In the genomic region with DNA sequence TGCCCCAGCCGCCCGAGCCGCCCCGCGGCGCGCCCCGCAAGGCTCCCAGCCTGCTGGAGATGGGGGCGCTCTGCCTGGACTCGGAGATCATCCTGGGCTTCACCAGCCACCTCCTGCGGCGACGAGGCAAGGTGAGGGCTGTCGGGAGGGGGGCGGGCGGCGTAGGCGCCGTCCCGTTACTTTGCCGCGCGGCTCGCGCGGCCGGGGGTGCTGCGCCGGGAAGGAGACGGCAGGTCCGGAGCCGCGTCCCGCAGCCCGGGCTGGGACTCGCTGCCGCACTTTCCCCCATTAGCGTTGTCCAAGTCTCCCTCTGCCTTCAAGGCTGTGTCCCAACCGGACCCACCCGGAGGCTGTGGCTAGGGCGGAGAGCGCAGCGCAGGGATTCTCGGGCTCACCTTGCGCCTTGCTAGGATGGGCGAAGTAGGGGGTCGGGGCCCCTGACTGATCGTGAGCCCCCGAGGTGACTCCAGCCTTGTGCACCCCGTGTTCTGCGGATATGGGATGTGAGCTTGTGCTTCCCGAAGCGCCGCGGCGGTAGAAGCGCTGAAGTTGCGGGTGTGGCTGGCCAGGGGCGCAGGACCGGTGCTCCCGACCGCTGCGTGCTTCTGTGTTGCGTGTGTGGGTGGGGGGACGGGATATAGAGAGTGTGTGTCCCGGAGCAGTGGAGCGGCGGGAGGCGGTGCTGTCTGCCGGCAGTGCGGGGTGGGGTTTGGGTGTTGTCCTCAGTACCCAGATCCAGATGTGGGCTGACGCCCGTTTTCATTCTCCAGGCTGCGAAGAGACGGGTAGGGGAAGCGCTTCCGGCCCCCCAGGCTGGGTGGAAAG, we compare ENCODE assay signal across 8 cellular contexts. TPM values are rescaled to one million over a fixed set of nuclear protein-coding genes. Genes with fewer than 3 reads are reported as not detected.
DNase-seq lines count a peak whose midpoint lies in the region; ATAC-seq and TF ChIP-seq lines count a peak whose summit lies in the region.

No MANE protein-coding gene starts in this region.

- no peak overlapping the region for H2BK5ac ChIP-seq in neuronal stem cell (ENCODE audit: low read length)

- H2AK5ac ChIP-seq in neuronal stem cell (ENCODE audit: low read depth, low read length) = peak overlapping the region; percentile 47

- peak overlapping the region; percentile 58 for H2BK12ac ChIP-seq in neuronal stem cell (ENCODE audit: low read length)

- DNase-seq in CD8-positive, alpha-beta T cell = peak in 1 of 7 experiments; percentile 15
- DNase-seq in erythroblast (lab: John Stamatoyannopoulos, UW) = peak; percentile 33 to 52
- no peak for DNase-seq in neuronal stem cell (ENCODE audit: low spot score)
- DNase-seq in testis = no peak
- DNase-seq in NCI-H1436 treated with DMSO at 0.1 percent for 48 hours (lab: John Stamatoyannopoulos, UW) = no peak

- H3K4me1 ChIP-seq in CD8-positive, alpha-beta T cell (ENCODE audit: insufficient read depth, low read length) = peaks cover 14% of the 10 kb centered on the region
- H3K4me1 ChIP-seq in HUES6 (ENCODE audit: control insufficient read depth, insufficient read depth, low read length) = peaks cover 40% of the 10 kb centered on the region
- peaks cover 28 to 36% of the 10 kb centered on the region in 2 donors for H3K4me1 ChIP-seq in neuronal stem cell (ENCODE audit: control insufficient read depth in 2 of 2, insufficient read depth in 1 of 2, low read depth in 1 of 2, low read length in 2 of 2)
- peaks cover 6% of the 10 kb centered on the region for H3K4me1 ChIP-seq in testis

- H3K9me3 Mint-ChIP-seq in CD8-positive, alpha-beta T cell = no peaks in the 10 kb centered on the region

- H3K27ac Mint-ChIP-seq in CD8-positive, alpha-beta T cell = no peak overlapping the region

- ATAC-seq in CD8-positive, alpha-beta T cell = no peak
- ATAC-seq in HG03521 (IDR thresholded peaks at IDR 0.05; ENCODE audit: unreplicated experiment) (no peak), HG02678 (IDR thresholded peaks at IDR 0.05; ENCODE audit: unreplicated experiment) (no peak)

- no CpG with 5 or more reads among the region's 77 CpGs for WGBS in neuronal stem cell (ENCODE audit: extremely low coverage in 2 of 2, insufficient read length in 2 of 2, insufficient replicate concordance in 1 of 2), 2 donors
- WGBS in testis, 2 donors = 2 to 5% methylated on average over 17 to 43 of the region's 77 CpGs

- no peak overlapping the region for H2BK120ac ChIP-seq in neuronal stem cell (ENCODE audit: low read depth, low read length)

- H2BK15ac ChIP-seq in neuronal stem cell (ENCODE audit: low read length) = peak overlapping the region; percentile 95

- CTCF ChIA-PET in CD8-positive, alpha-beta T cell (lab: Charles Lee) = interaction anchor here (1.9 to 2.1 kb wide), 3 partner anchors 263 to 428 kb away, joined by 7 to 23 read pairs (median 9); no protein-coding TSS in a partner anchor

- no peak overlapping the region for H3K23ac ChIP-seq in neuronal stem cell (ENCODE audit: low read depth, low read length, poor library complexity)

- H3K4me3 Mint-ChIP-seq in CD8-positive, alpha-beta T cell = peak overlapping the region; percentile 65

- peaks cover 3% of the 10 kb centered on the region for H3K4me1 Mint-ChIP-seq in CD8-positive, alpha-beta T cell (ENCODE audit: low read depth)

- H3K79me1 ChIP-seq in neuronal stem cell (ENCODE audit: low read depth, low read length) = peaks cover 13% of the 10 kb centered on the region

- no peak overlapping the region for H3K9ac ChIP-seq in HUES6 (ENCODE audit: low read length)
- H3K9ac ChIP-seq in neuronal stem cell (ENCODE audit: low read depth, low read length, poor library complexity) = peak overlapping the region; percentile 70

- H3K27me3 ChIP-seq in CD8-positive, alpha-beta T cell (ENCODE audit: insufficient read depth, low read length) = peaks cover 10% of the 10 kb centered on the region
- peaks cover 59% of the 10 kb centered on the region for H3K27me3 ChIP-seq in HUES6 (ENCODE audit: control insufficient read depth, insufficient read depth, low read length)
- H3K27me3 ChIP-seq in neuronal stem cell (ENCODE audit: control insufficient read depth in 3 of 3, insufficient read depth in 3 of 3, low read depth in 1 of 3, low read length in 3 of 3) = peaks cover 16 to 51% (median 22%) of the 10 kb centered on the region in 3 experiments
- no peaks in the 10 kb centered on the region for H3K27me3 ChIP-seq in testis

- no peak overlapping the region for H3K4me3 ChIP-seq in CD8-positive, alpha-beta T cell (ENCODE audit: low read depth, low read length)
- H3K4me3 ChIP-seq in HUES6 (ENCODE audit: low read depth, low read length) = peak overlapping the region; percentile 58
- H3K4me3 ChIP-seq in neuronal stem cell (ENCODE audit: low read length in 2 of 2) = peak overlapping the region; percentile 12 to 70
- H3K4me3 ChIP-seq in testis = peak overlapping the region in 1 of 2 donors; percentile 56

- no peak overlapping the region for H3K4ac ChIP-seq in neuronal stem cell (ENCODE audit: low read length)

- POLR2A ChIA-PET in CD8-positive, alpha-beta T cell (lab: Charles Lee) = interaction anchor here (1.1 kb wide), 1 partner anchor 427 kb away, joined by 3 read pairs; no protein-coding TSS in a partner anchor

- H2AFZ ChIP-seq in neuronal stem cell (ENCODE audit: low read length) = peak overlapping the region; percentile 35

- peak overlapping the region; percentile 89 for H3K14ac ChIP-seq in neuronal stem cell (ENCODE audit: low read length)

- intact Hi-C loops in CD8-positive, alpha-beta T cell (cut with DNase I, micrococcal nuclease) = loop anchor here (1.0 to 2.0 kb wide), 5 partner anchors 58 to 504 kb away; no protein-coding TSS in a partner anchor
- intact Hi-C loops in testis (cut with DNase I; ENCODE audit: low total_unique reads) = loop anchor here (5.0 kb wide), 1 partner anchor 426 kb away; no protein-coding TSS in a partner anchor

- H3K9me3 ChIP-seq in CD8-positive, alpha-beta T cell (ENCODE audit: low read length) = no peaks in the 10 kb centered on the region
- no peaks in the 10 kb centered on the region for H3K9me3 ChIP-seq in HUES6 (ENCODE audit: control insufficient read depth, insufficient read depth, low read depth, low read length)
- H3K9me3 ChIP-seq in neuronal stem cell (replicated peaks in 1 of 2; ENCODE audit: control insufficient read depth in 2 of 2, insufficient read depth in 1 of 2, low read depth in 1 of 2, low read length in 2 of 2) = no peaks in the 10 kb centered on the region
- no peaks in the 10 kb centered on the region for H3K9me3 ChIP-seq in testis

- no peaks in the 10 kb centered on the region for H3K36me3 Mint-ChIP-seq in CD8-positive, alpha-beta T cell

- TF ChIP-seq POLR2A in erythroblast (IDR thresholded peaks at IDR 0.05; ENCODE audit: low read length) = no peak
- TF ChIP-seq POLR2A in testis (IDR thresholded peaks at IDR 0.05) = no peak

- no peak overlapping the region for H3K27ac ChIP-seq in CD8-positive, alpha-beta T cell (ENCODE audit: low read depth, low read length)
- H3K27ac ChIP-seq in HUES6 (ENCODE audit: low read depth, low read length) (no peak overlapping the region), neuronal stem cell (replicated peaks; ENCODE audit: low read length) (no peak overlapping the region), testis (no peak overlapping the region)

- H4K91ac ChIP-seq in neuronal stem cell (ENCODE audit: low read depth, low read length, poor library complexity) = no peak overlapping the region

- no peak overlapping the region for H4K8ac ChIP-seq in neuronal stem cell (ENCODE audit: low read depth, low read length)

- peaks cover 27% of the 10 kb centered on the region for H3K27me3 Mint-ChIP-seq in CD8-positive, alpha-beta T cell (ENCODE audit: low read depth)

- no peak for TF ChIP-seq CTCF in CD8-positive, alpha-beta T cell (IDR thresholded peaks at IDR 0.05)
- TF ChIP-seq CTCF in testis (IDR thresholded peaks at IDR 0.05) = no peak

- peak overlapping the region; percentile 83 for H3K4me2 ChIP-seq in neuronal stem cell (ENCODE audit: insufficient read depth, low read length, poor library complexity, severe bottlenecking)

- H3K18ac ChIP-seq in neuronal stem cell (ENCODE audit: low read length) = peak overlapping the region; percentile 91

- no peaks in the 10 kb centered on the region for H3K36me3 ChIP-seq in CD8-positive, alpha-beta T cell (ENCODE audit: insufficient read depth, low read length)
- peaks cover 2% of the 10 kb centered on the region; the same call in 1 of the 2 replicates for H3K36me3 ChIP-seq in HUES6 (ENCODE audit: control insufficient read depth, insufficient read depth, low read length)
- no peaks in the 10 kb centered on the region for H3K36me3 ChIP-seq in neuronal stem cell (replicated peaks in 1 of 2; ENCODE audit: control insufficient read depth in 2 of 2, insufficient read depth in 2 of 2, low read length in 2 of 2)
- H3K36me3 ChIP-seq in testis (ENCODE audit: low read depth, missing control alignments) = no peaks in the 10 kb centered on the region

RNA-seq across cellular contexts. Expression of gene KIF26A, which starts 1.7 kb away (rescaled TPM):
- under 1 TPM; 0.25 to 0.33 TPM for total RNA-seq in CD8-positive, alpha-beta T cell
- polyA plus RNA-seq in neuronal stem cell (2013, experiment 1 of 2) = 14.6 TPM
- 14.0 TPM for polyA plus RNA-seq in neuronal stem cell (2013, experiment 2 of 2)
- 10 to 100 TPM; 18.3 to 21.2 TPM for total RNA-seq in testis
- 5.6 TPM for polyA plus RNA-seq in testis (ENCODE audit: insufficient read depth, low read depth, low replicate concordance)

RNA-seq across cellular contexts. Expression of gene ASPG, which starts 51.2 kb away (rescaled TPM):
- not detected for total RNA-seq in CD8-positive, alpha-beta T cell
- polyA plus RNA-seq in neuronal stem cell (2013, experiment 1 of 2) = 0.10 TPM
- 0.12 TPM for polyA plus RNA-seq in neuronal stem cell (2013, experiment 2 of 2)
- total RNA-seq in testis = 1 to 10 TPM; 2.7 to 3.7 TPM
- polyA plus RNA-seq in testis (ENCODE audit: insufficient read depth, low read depth, low replicate concordance) = 3.3 TPM

Comparison
In these comparisons a context has a peak if more than half of its experiments do, and no peak if none do; other contexts are left out.
1. DNase-seq: peak in erythroblast (2 of 2); none in neuronal stem cell (single experiment), testis (single experiment) and NCI-H1436 treated with DMSO at 0.1 percent for 48 hours (single experiment).
2. RNA of gene KIF26A, which starts 1.7 kb away (total RNA-seq): 18.3 to 21.2 TPM in testis; 0.25 to 0.33 TPM in CD8-positive, alpha-beta T cell; every median in the first group is over 10 times any median in the second.